Comparison of ENCODE assay signal across 1 cellular context in genomic region chr12:27967551-27968054, GRCh38.
TF ChIP-seq lines count a peak whose summit lies in the region.

No MANE protein-coding gene starts in this region.

TF ChIP-seq in HEK293, 187 proteins besides CTCF, POLR2A, EP300 and RAD21 (continued from another document and continues in another):
- TF ChIP-seq ZNF518A (tag by site-specific recombination; conservative IDR thresholded peaks at IDR 0.05; ENCODE audit: low read depth), result 0 out of 2 replicates have a peak, but pooled peaks have one; percentile 15
- TF ChIP-seq ZNF404 (tag by site-specific recombination; IDR thresholded peaks at IDR 0.05), result no peak
- TF ChIP-seq ZNF112 (tag by site-specific recombination; IDR thresholded peaks at IDR 0.05), result no peak
- TF ChIP-seq OVOL3 (tag by site-specific recombination; IDR thresholded peaks at IDR 0.05), result peak; percentile 92
- peak; percentile 16; the same call in 1 of the 2 replicates for TF ChIP-seq ZNF664 (tag by site-specific recombination; IDR thresholded peaks at IDR 0.05)
- TF ChIP-seq ZNF248 (tag by site-specific recombination; IDR thresholded peaks at IDR 0.05), result no peak
- TF ChIP-seq ZNF585B (tag by site-specific recombination; IDR thresholded peaks at IDR 0.05), result no peak
- TF ChIP-seq ZNF341 (tag by site-specific recombination; IDR thresholded peaks at IDR 0.05; ENCODE audit: low read depth), result no peak
- TF ChIP-seq ZBTB7A (tag by site-specific recombination; IDR thresholded peaks at IDR 0.05; ENCODE audit: low read depth), result no peak
- 0 out of 2 replicates have a peak, but pooled peaks have one; percentile 26 for TF ChIP-seq ZNF18 (tag by site-specific recombination; IDR thresholded peaks at IDR 0.05)
- peak; percentile 86 for TF ChIP-seq ZEB2 (tag by site-specific recombination; IDR thresholded peaks at IDR 0.05)
- peak; percentile 95 for TF ChIP-seq FEZF1 (tag by site-specific recombination; IDR thresholded peaks at IDR 0.05)
- TF ChIP-seq ZNF837 (tag by site-specific recombination; IDR thresholded peaks at IDR 0.05), result no peak
- TF ChIP-seq ZNF521 (tag by site-specific recombination; IDR thresholded peaks at IDR 0.05), result no peak
- peak; percentile 74; the same call in 1 of the 2 replicates for TF ChIP-seq ZNF362 (tag by site-specific recombination; IDR thresholded peaks at IDR 0.05)
- TF ChIP-seq ZBTB1 (tag by site-specific recombination; IDR thresholded peaks at IDR 0.05), result peak; percentile 44; the same call in 1 of the 2 replicates
- TF ChIP-seq ZNF610 (tag by site-specific recombination; IDR thresholded peaks at IDR 0.05; ENCODE audit: borderline replicate concordance), result no peak
- TF ChIP-seq ZNF558 (tag by site-specific recombination; IDR thresholded peaks at IDR 0.05), result no peak
- no peak for TF ChIP-seq MEIS1 (CRISPR knock-in tag; IDR thresholded peaks at IDR 0.05; ENCODE audit: borderline replicate concordance)
- peak; percentile 94 for TF ChIP-seq PRDM6 (tag by site-specific recombination; IDR thresholded peaks at IDR 0.05)
- TF ChIP-seq ZXDB (tag by site-specific recombination; IDR thresholded peaks at IDR 0.05), result no peak; the same call in 1 of the 2 replicates
- TF ChIP-seq ZNF155 (tag by site-specific recombination; IDR thresholded peaks at IDR 0.05), result no peak
- peak; percentile 89 for TF ChIP-seq ZNF366 (tag by site-specific recombination; conservative IDR thresholded peaks at IDR 0.05)
- no peak for TF ChIP-seq REST (tag by site-specific recombination; IDR thresholded peaks at IDR 0.05)
- peak; percentile 55 for TF ChIP-seq ZNF394 (tag by site-specific recombination; IDR thresholded peaks at IDR 0.05; ENCODE audit: borderline replicate concordance)
- TF ChIP-seq ZNF398 (tag by site-specific recombination; IDR thresholded peaks at IDR 0.05), result 0 out of 2 replicates have a peak, but pooled peaks have one; percentile 8
- no peak for TF ChIP-seq ZNF223 (tag by site-specific recombination; IDR thresholded peaks at IDR 0.05)
- peak; percentile 23; the same call in 1 of the 2 replicates for TF ChIP-seq ZNF184 (tag by site-specific recombination; IDR thresholded peaks at IDR 0.05)
- no peak for TF ChIP-seq ZNF660 (tag by site-specific recombination; IDR thresholded peaks at IDR 0.05)
- TF ChIP-seq KLF17 (tag by site-specific recombination; IDR thresholded peaks at IDR 0.05), result 0 out of 2 replicates have a peak, but pooled peaks have one; percentile 22
- TF ChIP-seq ZNF513 (tag by site-specific recombination; IDR thresholded peaks at IDR 0.05), result no peak; the same call in 1 of the 2 replicates
- TF ChIP-seq ZNF311 (tag by site-specific recombination; IDR thresholded peaks at IDR 0.05; ENCODE audit: borderline replicate concordance), result no peak
- TF ChIP-seq ZNF707 (tag by site-specific recombination; IDR thresholded peaks at IDR 0.05), result no peak
- TF ChIP-seq SP3 (tag by site-specific recombination; IDR thresholded peaks at IDR 0.05), result no peak
- peak; percentile 64 for TF ChIP-seq ZNF629 (tag by site-specific recombination; IDR thresholded peaks at IDR 0.05)
- no peak for TF ChIP-seq ZFP69B (tag by site-specific recombination; IDR thresholded peaks at IDR 0.05)
- no peak for TF ChIP-seq ZNF114 (tag by site-specific recombination; IDR thresholded peaks at IDR 0.05)
- no peak for TF ChIP-seq ZNF302 (tag by site-specific recombination; IDR thresholded peaks at IDR 0.05; ENCODE audit: low read depth)
- no peak for TF ChIP-seq ZBTB17 (tag by site-specific recombination; IDR thresholded peaks at IDR 0.05)
- TF ChIP-seq ZNF639 (tag by site-specific recombination; IDR thresholded peaks at IDR 0.05), result peak; percentile 80
- TF ChIP-seq ZNF121 (tag by site-specific recombination; IDR thresholded peaks at IDR 0.05), result no peak
- TF ChIP-seq PBX3 (CRISPR knock-in tag; IDR thresholded peaks at IDR 0.05), result no peak
